ENCODE assay signal across 16 cellular contexts in genomic region chr3:5754602-5755001, GRCh38.
DNase-seq lines count a peak whose midpoint lies in the region; ATAC-seq lines count a peak whose summit lies in the region.
"Had no signal": no experiment of that assay in that cellular context is flagged by ENCODE, and none has a peak within 500 bp of the region (broad histone marks: within the 10 kb centered on the region; RNA-seq: fewer than 3 reads in every experiment).

No MANE protein-coding gene starts in this region.

- no peak overlapping the region for H2AFZ ChIP-seq in Karpas-422 (ENCODE audit: low read length)

- DNase-seq in SJSA1 (ENCODE audit: low read depth in 1 of 2, low spot score in 2 of 2): peak; percentile 45 to 60
- DNase-seq in Karpas-422: no peak
- no peak for DNase-seq in NCI-H345 (lab: John Stamatoyannopoulos, UW)
- DNase-seq in activated naive CD4-positive, alpha-beta T cell treated with anti-CD3 and anti-CD28 coated beads, Interleukin-2, amount 50 U/mL, for 16 hours: no peak
- DNase-seq: activated naive CD8-positive, alpha-beta T cell treated with anti-CD3 and anti-CD28 coated beads, Interleukin-2, amount 50 U/mL, for 24 hours; colonic mucosa; DMS 273 treated with DMSO at 0.1 percent for 48 hours; H9; NCI-H1436 treated with DMSO at 0.1 percent for 48 hours; sigmoid colon; substantia nigra had no signal

- H3K9ac ChIP-seq in BLaER1 treated with 17β-estradiol and CSF1 and Interleukin-3, amounts not matched to agents 10 nM and 100 nM: no peak overlapping the region
- H3K9ac ChIP-seq in Karpas-422 (ENCODE audit: low read length): no peak overlapping the region

- no peak overlapping the region for H3K27ac ChIP-seq in BLaER1 treated with 17β-estradiol and CSF1 and Interleukin-3, amounts not matched to agents 10 nM and 100 nM
- H3K27ac ChIP-seq in SJSA1 (no peak overlapping the region), Karpas-422 (ENCODE audit: low read length) (no peak overlapping the region)
- H3K27ac ChIP-seq: A549, colonic mucosa, sigmoid colon had no signal

- H3K4me3 ChIP-seq in BLaER1 treated with 17β-estradiol and CSF1 and Interleukin-3, amounts not matched to agents 10 nM and 100 nM: no peak overlapping the region
- H3K4me3 ChIP-seq in SJSA1: no peak overlapping the region
- H3K4me3 ChIP-seq in Karpas-422 (ENCODE audit: low read length): no peak overlapping the region
- H3K4me3 ChIP-seq: A549, colonic mucosa, sigmoid colon had no signal

- H4K20me1 ChIP-seq in BLaER1 treated with 17β-estradiol and CSF1 and Interleukin-3, amounts not matched to agents 10 nM and 100 nM: no peaks in the 10 kb centered on the region
- no peaks in the 10 kb centered on the region for H4K20me1 ChIP-seq in Karpas-422 (ENCODE audit: insufficient read depth, low read depth, low read length)

- H3K4me1 ChIP-seq in BLaER1 treated with 17β-estradiol and CSF1 and Interleukin-3, amounts not matched to agents 10 nM and 100 nM: peaks cover 5 to 14% (median 9%) of the 10 kb centered on the region in 10 experiments; a peak in 17 of 20 replicates
- H3K4me1 ChIP-seq in SJSA1 (replicated peaks) (peaks cover 33% of the 10 kb centered on the region), Karpas-422 (ENCODE audit: low read length) (no peaks in the 10 kb centered on the region)
- H3K4me1 ChIP-seq: A549, colonic mucosa, sigmoid colon had no signal

- H3K27me3 ChIP-seq in BLaER1 treated with 17β-estradiol and CSF1 and Interleukin-3, amounts not matched to agents 10 nM and 100 nM: no peaks in the 10 kb centered on the region
- H3K27me3 ChIP-seq in SJSA1 (replicated peaks) (no peaks in the 10 kb centered on the region), Karpas-422 (ENCODE audit: low read length) (no peaks in the 10 kb centered on the region)
- H3K27me3 ChIP-seq: colonic mucosa, sigmoid colon had no signal

- no peaks in the 10 kb centered on the region for H3K79me2 ChIP-seq in Karpas-422 (ENCODE audit: low read length)

- peak overlapping the region; percentile 9 to 49 (median 36); a peak in 16 of 22 replicates for H3K4me2 ChIP-seq in BLaER1 treated with 17β-estradiol and CSF1 and Interleukin-3, amounts not matched to agents 10 nM and 100 nM
- H3K4me2 ChIP-seq in Karpas-422 (ENCODE audit: low read depth, low read length, poor library complexity, severe bottlenecking): no peak overlapping the region
- H3K4me2 ChIP-seq: A549 had no signal

- H3K9me3 ChIP-seq in BLaER1 treated with 17β-estradiol and CSF1 and Interleukin-3, amounts not matched to agents 10 nM and 100 nM (replicated peaks in 1 of 11): no peaks in the 10 kb centered on the region
- H3K9me3 ChIP-seq in SJSA1 (replicated peaks) (no peaks in the 10 kb centered on the region), Karpas-422 (ENCODE audit: low read length) (no peaks in the 10 kb centered on the region)
- H3K9me3 ChIP-seq: A549, colonic mucosa, sigmoid colon had no signal

- H3K36me3 ChIP-seq in BLaER1 treated with 17β-estradiol and CSF1 and Interleukin-3, amounts not matched to agents 10 nM and 100 nM: no peaks in the 10 kb centered on the region
- H3K36me3 ChIP-seq in SJSA1 (no peaks in the 10 kb centered on the region), Karpas-422 (ENCODE audit: insufficient read depth, low read length) (no peaks in the 10 kb centered on the region)
- H3K36me3 ChIP-seq: colonic mucosa, sigmoid colon had no signal

- no peaks in the 10 kb centered on the region for H3K9me2 ChIP-seq in Karpas-422 (replicated peaks; ENCODE audit: insufficient read depth, low read length)

- ATAC-seq in GM21367 (IDR thresholded peaks at IDR 0.05; ENCODE audit: unreplicated experiment) (peak; percentile 73), HG03280 (IDR thresholded peaks at IDR 0.05; ENCODE audit: unreplicated experiment) (peak; percentile 59), GM19455 (IDR thresholded peaks at IDR 0.05; ENCODE audit: unreplicated experiment) (no peak)
- ATAC-seq: A549; activated naive CD8-positive, alpha-beta T cell treated with anti-CD3 and anti-CD28 coated beads, Interleukin-2, amount 50 U/mL, for 24 hours had no signal

Comparison
In these comparisons a context has a peak if more than half of its experiments do, and no peak if none do; other contexts are left out.
1. DNase-seq: peak in SJSA1 (2 of 2); none in Karpas-422 (single experiment), NCI-H345 (single experiment) and activated naive CD4-positive, alpha-beta T cell treated with anti-CD3 and anti-CD28 coated beads, Interleukin-2, amount 50 U/mL, for 16 hours (single experiment).